In the genomic region with DNA sequence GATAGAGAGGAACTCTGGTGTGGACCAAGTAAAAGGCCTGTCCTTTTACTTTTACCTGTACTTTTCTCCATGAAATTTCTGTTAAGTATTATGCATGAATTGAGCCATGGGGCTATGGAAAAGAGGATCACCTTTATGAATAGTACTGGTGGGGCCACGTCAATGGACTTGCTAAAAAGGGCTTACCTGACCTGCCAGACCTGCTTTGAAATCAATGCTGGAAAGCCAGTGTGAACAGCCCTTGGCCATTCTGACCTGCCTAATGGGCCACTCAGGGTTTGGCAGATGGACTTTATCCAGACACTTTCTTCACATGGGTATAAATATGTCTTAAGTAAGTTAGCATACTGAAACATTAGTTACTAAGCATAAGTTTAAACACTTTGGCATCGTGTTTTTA, we compare ENCODE assay signal across 13 cellular contexts.
"Had no signal": no experiment of that assay in that cellular context is flagged by ENCODE, and none has a peak within 500 bp of the region (broad histone marks: within the 10 kb centered on the region; RNA-seq: fewer than 3 reads in every experiment).

No MANE protein-coding gene starts in this region.

- H3K9me3 Mint-ChIP-seq: activated T-cell treated with anti-CD3 and anti-CD28 coated beads, Interleukin-2, amount 50 U/mL, for 72 hours; natural killer cell; stimulated activated naive B cell treated with anti-CD40 and anti-IgM and Interleukin-4, amounts not matched to agents 10 μg/mL and 1 μg/mL and 100 μg/mL, for 72 hours had no signal

- H3K27me3 ChIP-seq: ascending aorta, ovary, vagina had no signal

- H3K36me3 Mint-ChIP-seq: natural killer cell; stimulated activated naive B cell treated with anti-CD40 and anti-IgM and Interleukin-4, amounts not matched to agents 10 μg/mL and 1 μg/mL and 100 μg/mL, for 72 hours had no signal

- H3K4me3 Mint-ChIP-seq: natural killer cell; stimulated activated naive B cell treated with anti-CD40 and anti-IgM and Interleukin-4, amounts not matched to agents 10 μg/mL and 1 μg/mL and 100 μg/mL, for 72 hours had no signal

- DNase-seq: activated naive CD4-positive, alpha-beta T cell treated with anti-CD3 and anti-CD28 coated beads, Interleukin-2, amount 50 U/mL, for 16 hours; activated T-cell treated with anti-CD3 and anti-CD28 coated beads, Interleukin-2, amount 50 U/mL, for 72 hours; effector CD4-positive, alpha-beta T cell; left ventricle myocardium inferior; natural killer cell; spleen; T-helper 17 cell; WERI-Rb-1 had no signal

- H3K4me3 ChIP-seq: ascending aorta, left ventricle myocardium inferior, ovary, sigmoid colon had no signal

- H3K36me3 ChIP-seq: ascending aorta, left ventricle myocardium inferior, ovary, sigmoid colon, spleen, vagina, WERI-Rb-1 had no signal

- H3K27ac ChIP-seq: ascending aorta, left ventricle myocardium inferior, ovary, sigmoid colon, spleen, vagina, WERI-Rb-1 had no signal

- H3K27ac Mint-ChIP-seq: activated T-cell treated with anti-CD3 and anti-CD28 coated beads, Interleukin-2, amount 50 U/mL, for 72 hours; natural killer cell; stimulated activated naive B cell treated with anti-CD40 and anti-IgM and Interleukin-4, amounts not matched to agents 10 μg/mL and 1 μg/mL and 100 μg/mL, for 72 hours had no signal

- H3K9me3 ChIP-seq: ascending aorta, left ventricle myocardium inferior, ovary, sigmoid colon, spleen, vagina had no signal

- H3K4me1 ChIP-seq: ascending aorta had no signal
